Comparison of ENCODE assay signal across 15 cellular contexts in genomic region chr20:4989570-4989969, GRCh38. TPM values are rescaled to one million over a fixed set of nuclear protein-coding genes. Genes with fewer than 3 reads are reported as not detected.
DNase-seq lines count a peak whose midpoint lies in the region; ATAC-seq, FAIRE-seq and TF ChIP-seq lines count a peak whose summit lies in the region.
"Had no signal": no experiment of that assay in that cellular context is flagged by ENCODE, and none has a peak within 500 bp of the region (broad histone marks: within the 10 kb centered on the region; RNA-seq: fewer than 3 reads in every experiment).

No MANE protein-coding gene starts in this region.

- H3K9me3 ChIP-seq in HepG2 (ENCODE audit: low read length): no peaks in the 10 kb centered on the region
- H3K9me3 ChIP-seq in right lobe of liver: no peaks in the 10 kb centered on the region
- H3K9me3 ChIP-seq: SJSA1 had no signal

- no peak overlapping the region for H2AFZ ChIP-seq in HepG2 (ENCODE audit: low read length)
- H2AFZ ChIP-seq: parathyroid adenoma had no signal

- H3K36me3 ChIP-seq in HepG2 (replicated peaks in 1 of 2; ENCODE audit: control insufficient read depth in 1 of 2, insufficient read depth in 2 of 2, low read length in 2 of 2) (peaks cover 2 to 5% of the 10 kb centered on the region in 2 experiments; a peak in 1 of 5 replicates), right lobe of liver (no peaks in the 10 kb centered on the region)
- H3K36me3 ChIP-seq: SJSA1 had no signal

- CTCF ChIA-PET in HepG2 (lab: Yijun Ruan, JAX; ENCODE audit: low intra/inter-chr PET ratio, low total read pairs): no interaction called here

- no peak for ATAC-seq in HepG2
- ATAC-seq in right lobe of liver: no peak
- ATAC-seq in HG03108 (IDR thresholded peaks at IDR 0.05; ENCODE audit: unreplicated experiment): peak; percentile 57
- ATAC-seq in stimulated activated naive CD8-positive, alpha-beta T cell treated with anti-CD3 and anti-CD28 coated beads, Interleukin-15, amount 100 ng/mL, for 72 hours: peak; percentile 49
- ATAC-seq: esophagus mucosa had no signal

- peaks cover 3% of the 10 kb centered on the region; the same call in 1 of the 2 replicates for H4K20me1 ChIP-seq in HepG2 (ENCODE audit: insufficient read depth, low read length)

- 95% methylated on average over 5 of the region's 5 CpGs for WGBS in HepG2 (ENCODE audit: low lambda C conversion rate)
- WGBS in right lobe of liver (ENCODE audit: insufficient coverage, low coverage, low lambda C conversion rate, missing lambda C conversion rate): 93% methylated on average over 5 of the region's 5 CpGs

- no peak for TF ChIP-seq CTCF in HepG2 (CRISPR knock-in tag; IDR thresholded peaks at IDR 0.05)
- TF ChIP-seq CTCF in right lobe of liver (IDR thresholded peaks at IDR 0.05): no peak

- BruUV-seq in HepG2 (replicated peaks; lab: Mats Ljungman, UMichigan): TSS peak; percentile 30

- H3K4me2 ChIP-seq in HepG2 (ENCODE audit: low read depth, low read length): no peak overlapping the region

- peaks cover 40% of the 10 kb centered on the region for H3K4me1 Mint-ChIP-seq in stimulated activated naive CD8-positive, alpha-beta T cell treated with anti-CD3 and anti-CD28 coated beads, Interleukin-15, amount 100 ng/mL, for 72 hours

- in situ Hi-C loops in HepG2 (cut with HindIII; ENCODE audit: extremely low pct_ligation_motif_present, low pct_unique_long_range_greater_than_20kb): no loop called here

- no peak overlapping the region for H3K9ac ChIP-seq in HepG2 (ENCODE audit: insufficient read depth, low read depth, low read length)
- H3K9ac ChIP-seq: parathyroid adenoma had no signal

- TF ChIP-seq EP300 in HepG2 (IDR thresholded peaks at IDR 0.05; ENCODE audit: low read depth in 2 of 2, low read length in 2 of 2): no peak
- no peak for TF ChIP-seq EP300 in HepG2 (CRISPR knock-in tag; IDR thresholded peaks at IDR 0.05; ENCODE audit: borderline replicate concordance)

- TF ChIP-seq POLR2A in HepG2 (IDR thresholded peaks at IDR 0.05; ENCODE audit: insufficient read depth in 1 of 2, low read depth in 2 of 2, low read length in 2 of 2) (no peak), right lobe of liver (IDR thresholded peaks at IDR 0.05) (no peak)

- H3K27me3 Mint-ChIP-seq in stimulated activated naive CD8-positive, alpha-beta T cell treated with anti-CD3 and anti-CD28 coated beads, Interleukin-15, amount 100 ng/mL, for 72 hours: no peaks in the 10 kb centered on the region
- H3K27me3 Mint-ChIP-seq: dendritic cell treated with granulocyte-macrophage colony-stimulating factor and Interleukin-4, amounts not matched to agents 40 ng/mL and 50 ng/mL, for 4 days had no signal

- peaks cover 85% of the 10 kb centered on the region for H3K79me2 ChIP-seq in HepG2 (ENCODE audit: insufficient read depth, low read length)

- no peak overlapping the region for H3K27ac ChIP-seq in HepG2 (ENCODE audit: extremely low read length, insufficient read depth, low read length)
- no peak overlapping the region for H3K27ac ChIP-seq in right lobe of liver
- H3K27ac ChIP-seq: parathyroid adenoma, SJSA1, skin epidermis had no signal

- POLR2A ChIA-PET in HepG2 (lab: Yijun Ruan, JAX): no interaction called here

- H3K4me3 ChIP-seq in HepG2 (replicated peaks in 1 of 3; ENCODE audit: insufficient read depth in 1 of 3, low read depth in 2 of 3, low read length in 3 of 3): no peak overlapping the region
- no peak overlapping the region for H3K4me3 ChIP-seq in right lobe of liver
- H3K4me3 ChIP-seq: SJSA1, skin epidermis had no signal

- intact Hi-C loops in HepG2 (cut with micrococcal nuclease; ENCODE audit: unreplicated experiment) (no loop called here), right lobe of liver (cut with DNase I) (no loop called here)

- no peak for FAIRE-seq in HepG2 (lab: Jason Lieb, UNC)

- no peaks in the 10 kb centered on the region for H3K9me3 Mint-ChIP-seq in stimulated activated naive CD8-positive, alpha-beta T cell treated with anti-CD3 and anti-CD28 coated beads, Interleukin-15, amount 100 ng/mL, for 72 hours
- H3K9me3 Mint-ChIP-seq: dendritic cell treated with granulocyte-macrophage colony-stimulating factor and Interleukin-4, amounts not matched to agents 40 ng/mL and 50 ng/mL, for 4 days had no signal

- H3K27me3 ChIP-seq in HepG2 (ENCODE audit: control insufficient read depth in 1 of 2, insufficient read depth in 2 of 2, low read length in 2 of 2) (no peaks in the 10 kb centered on the region), right lobe of liver (no peaks in the 10 kb centered on the region)
- H3K27me3 ChIP-seq: SJSA1 had no signal

- DNase-seq in HepG2 (ENCODE audit: low spot score) (no peak), right lobe of liver (no peak), DMS79 (lab: John Stamatoyannopoulos, UW) (no peak), COR-L47 (lab: John Stamatoyannopoulos, UW) (no peak), nucleus accumbens (lab: John Stamatoyannopoulos, UW) (no peak)
- peak; percentile 26 to 45 for DNase-seq in activated CD4-positive, alpha-beta T cell treated with anti-CD3 and anti-CD28 coated beads, Interleukin-2, amount 50 U/mL, for 48 hours
- DNase-seq in stimulated activated naive CD8-positive, alpha-beta T cell treated with anti-CD3 and anti-CD28 coated beads, Interleukin-15, amount 100 ng/mL, for 72 hours: no peak
- DNase-seq: NCI-H1092, NCI-H2171 had no signal

- peak overlapping the region in 1 of 2 donors; percentile 2 for H3K4me3 Mint-ChIP-seq in stimulated activated naive CD8-positive, alpha-beta T cell treated with anti-CD3 and anti-CD28 coated beads, Interleukin-15, amount 100 ng/mL, for 72 hours
- H3K4me3 Mint-ChIP-seq: dendritic cell treated with granulocyte-macrophage colony-stimulating factor and Interleukin-4, amounts not matched to agents 40 ng/mL and 50 ng/mL, for 4 days had no signal

- peak overlapping the region in 1 of 2 donors; percentile 6 for H3K27ac Mint-ChIP-seq in stimulated activated naive CD8-positive, alpha-beta T cell treated with anti-CD3 and anti-CD28 coated beads, Interleukin-15, amount 100 ng/mL, for 72 hours
- H3K27ac Mint-ChIP-seq: dendritic cell treated with granulocyte-macrophage colony-stimulating factor and Interleukin-4, amounts not matched to agents 40 ng/mL and 50 ng/mL, for 4 days had no signal

- H3K4me1 ChIP-seq in HepG2 (ENCODE audit: insufficient read depth, low read length) (peaks cover 38% of the 10 kb centered on the region), right lobe of liver (no peaks in the 10 kb centered on the region)
- H3K4me1 ChIP-seq: parathyroid adenoma, SJSA1 had no signal

- no peak for TF ChIP-seq RAD21 in HepG2 (CRISPR knock-in tag; IDR thresholded peaks at IDR 0.05)

RNA-seq across cellular contexts. Expression of gene SLC23A2, which starts 11.7 kb away (rescaled TPM):
- total RNA-seq in HepG2 (2016; rRNA removed; fragmentation: Illumina TruSeq; extraction: Trizol) (26.2 and 42.2 TPM in 2 replicates), right lobe of liver (10 to 100 TPM; 23.4 to 41.1 (median 30.5) TPM)
- 4.3 and 5.6 TPM in 2 replicates for total RNA-seq in HepG2 (2016; cell fraction: cytosol; rRNA removed; fragmentation: Illumina TruSeq; extraction: Trizol; ENCODE audit: low read depth)
- total RNA-seq in HepG2 (2016; cell fraction: insoluble cytoplasmic fraction; rRNA removed; fragmentation: Illumina TruSeq; extraction: Trizol): 21.6 and 43.4 TPM in 2 replicates
- 13.7 and 14.0 TPM in 2 replicates for total RNA-seq in HepG2 (2016; cell fraction: membrane; rRNA removed; fragmentation: Illumina TruSeq; extraction: Trizol)
- total RNA-seq in HepG2 (2016; cell fraction: nucleus; rRNA removed; fragmentation: Illumina TruSeq; extraction: Trizol): 55.7 and 64.6 TPM in 2 replicates
- polyA plus RNA-seq in HepG2 (2011; rRNA removed): 51.2 and 62.5 TPM in 2 replicates
- polyA plus RNA-seq in HepG2 (2011; cell fraction: cytosol; rRNA removed): 45.9 and 54.4 TPM in 2 replicates
- polyA plus RNA-seq in HepG2 (2011; cell fraction: nucleus; rRNA removed): 89.0 and 99.9 TPM in 2 replicates
- polyA plus RNA-seq in HepG2 (2012): 49.8 and 58.0 TPM in 2 replicates
- polyA plus RNA-seq in HepG2 (2016; cell fraction: cytosol; fragmentation: Illumina TruSeq; extraction: Trizol; ENCODE audit: low read depth): 1.7 TPM in 2 replicates
- polyA plus RNA-seq in HepG2 (2016; cell fraction: insoluble cytoplasmic fraction; fragmentation: Illumina TruSeq; extraction: Trizol; ENCODE audit: low read depth): 15.4 and 17.3 TPM in 2 replicates
- polyA plus RNA-seq in HepG2 (2016; cell fraction: membrane; fragmentation: Illumina TruSeq; extraction: Trizol; ENCODE audit: low read depth): 4.1 and 4.6 TPM in 2 replicates
- 65.1 and 71.7 TPM in 2 replicates for polyA plus RNA-seq in HepG2 (2016; cell fraction: nucleus; fragmentation: Illumina TruSeq; extraction: Trizol; ENCODE audit: insufficient read depth, low read depth)
- polyA minus RNA-seq in HepG2 (2011; rRNA and poly(A)+ RNA removed; ENCODE audit: low replicate concordance): 17.1 and 162 TPM in 2 replicates
- 41.3 and 62.3 TPM in 2 replicates for polyA minus RNA-seq in HepG2 (2011; cell fraction: cytosol; rRNA and poly(A)+ RNA removed)
- 80.1 and 108 TPM in 2 replicates for polyA minus RNA-seq in HepG2 (2011; cell fraction: nucleus; rRNA and poly(A)+ RNA removed)

Comparison
In these comparisons a context has a peak if more than half of its experiments do, and no peak if none do; other contexts are left out.
1. ATAC-seq: peak in HG03108 (single experiment) and stimulated activated naive CD8-positive, alpha-beta T cell treated with anti-CD3 and anti-CD28 coated beads, Interleukin-15, amount 100 ng/mL, for 72 hours (single experiment); none in HepG2 (single experiment) and right lobe of liver (0 of 4).
2. DNase-seq: peak in activated CD4-positive, alpha-beta T cell treated with anti-CD3 and anti-CD28 coated beads, Interleukin-2, amount 50 U/mL, for 48 hours (2 of 2); none in HepG2 (single experiment), right lobe of liver (0 of 3), stimulated activated naive CD8-positive, alpha-beta T cell treated with anti-CD3 and anti-CD28 coated beads, Interleukin-15, amount 100 ng/mL, for 72 hours (0 of 2), DMS79 (single experiment), COR-L47 (single experiment) and nucleus accumbens (0 of 56).